In genomic region chr1:6419803-6420593, GRCh38 we compare ENCODE assay signal across 8 cellular contexts. TPM values are rescaled to one million over a fixed set of nuclear protein-coding genes. Genes with fewer than 3 reads are reported as not detected.
DNase-seq lines count a peak whose midpoint lies in the region; ATAC-seq and TF ChIP-seq lines count a peak whose summit lies in the region.

HES2 (minus strand) TSS chr1:6419919; CDS start chr1:6419820, 99 bp downstream.

- no peak for TF ChIP-seq POLR2A in Peyer's patch (IDR thresholded peaks at IDR 0.05)
- TF ChIP-seq POLR2A in prostate gland (IDR thresholded peaks at IDR 0.05), result peak; percentile 46

- H3K4me3 ChIP-seq in Peyer's patch (peak within 1 kb of the TSS; percentile 4 to 58 (median 48)), fibroblast of pulmonary artery (replicated peaks; ENCODE audit: low read depth, low read length) (peak within 1 kb of the TSS; percentile 12), prostate gland (peak within 1 kb of the TSS; percentile 23 to 39)

- WGBS in prostate gland, result 7% methylated on average over 52 of the region's 72 CpGs

- peak; percentile 51 for DNase-seq in GM03348 (ENCODE audit: low spot score)
- DNase-seq in Peyer's patch, result peak in 2 of 3 donors; percentile 62 to 83
- DNase-seq in fibroblast of pulmonary artery (ENCODE audit: low read depth), result no peak
- no peak for DNase-seq in prostate gland (ENCODE audit: low spot score)
- DNase-seq in NCI-H2029 treated with DMSO at 0.1 percent for 48 hours (lab: John Stamatoyannopoulos, UW), result no peak
- no peak for DNase-seq in NCI-H2107 treated with DMSO at 0.1 percent for 48 hours (lab: John Stamatoyannopoulos, UW; ENCODE audit: unreplicated experiment)

- H3K9me3 ChIP-seq in Peyer's patch (peaks cover 0 to 3% (median 0%) of the 10 kb centered on the region in 4 donors), prostate gland (no peaks in the 10 kb centered on the region)

- H3K36me3 ChIP-seq in Peyer's patch, result no peaks in the 10 kb centered on the region
- H3K36me3 ChIP-seq in prostate gland, result no peaks in the 10 kb centered on the region

- TF ChIP-seq CTCF in Peyer's patch (IDR thresholded peaks at IDR 0.05), result no peak
- no peak for TF ChIP-seq CTCF in fibroblast of pulmonary artery (IDR thresholded peaks at IDR 0.05; ENCODE audit: low read length, missing control alignments)
- no peak for TF ChIP-seq CTCF in prostate gland (IDR thresholded peaks at IDR 0.05)

- intact Hi-C loops in prostate gland (cut with DNase I), result no loop called here

- H3K27ac ChIP-seq in Peyer's patch (peak within 1 kb of the TSS in 3 of 4 donors; percentile 19 to 29 (median 21)), prostate gland (no peak within 1 kb of the TSS)

- H3K27me3 ChIP-seq in Peyer's patch, result peaks cover 0 to 40% of the 10 kb centered on the region in 2 donors
- H3K27me3 ChIP-seq in prostate gland (replicated peaks; ENCODE audit: insufficient read depth), result no peaks in the 10 kb centered on the region

- ATAC-seq in HG02870 (IDR thresholded peaks at IDR 0.05; ENCODE audit: unreplicated experiment) (no peak), GM18867 (IDR thresholded peaks at IDR 0.05; ENCODE audit: unreplicated experiment) (no peak)

- H3K4me1 ChIP-seq in Peyer's patch (peaks cover 3 to 55% (median 35%) of the 10 kb centered on the region in 4 donors), prostate gland (replicated peaks) (peaks cover 17% of the 10 kb centered on the region)

RNA-seq across cellular contexts. Expression of gene HES2, which starts in this region (rescaled TPM):
- total RNA-seq in Peyer's patch (10 to 100 TPM in 1 of 4 donors, 1 to 10 TPM in 3; 2.5 to 15.9 (median 5.2) TPM), prostate gland (10 to 100 TPM in 1 of 2 donors, 1 to 10 TPM in 1; 2.2 to 13.4 TPM)

Comparison
In these comparisons a context has a peak if more than half of its experiments do, and no peak if none do; other contexts are left out.
1. DNase-seq: peak in GM03348 (single experiment) and Peyer's patch (2 of 3); none in fibroblast of pulmonary artery (single experiment), prostate gland (single experiment), NCI-H2029 treated with DMSO at 0.1 percent for 48 hours (single experiment) and NCI-H2107 treated with DMSO at 0.1 percent for 48 hours (single experiment).
2. H3K27ac ChIP-seq: peak in Peyer's patch (3 of 4); none in prostate gland (0 of 2).
3. Peak in every context shown above with its lines, with median percentiles within 50 percentile points of each other: H3K4me3 ChIP-seq.